ENCODE assay signal across 31 cellular contexts in genomic region chr22:29435236-29435635, GRCh38. TPM values are rescaled to one million over a fixed set of nuclear protein-coding genes. Genes with fewer than 3 reads are reported as not detected.
"Had no signal": no experiment of that assay in that cellular context is flagged by ENCODE, and none has a peak within 500 bp of the region (broad histone marks: within the 10 kb centered on the region; RNA-seq: fewer than 3 reads in every experiment).

No MANE protein-coding gene starts in this region.

- H3K4me3 Mint-ChIP-seq: naive thymus-derived CD8-positive, alpha-beta T cell; stimulated activated memory B cell treated with anti-CD40 and anti-IgM and Interleukin-4, amounts not matched to agents 10 μg/mL and 1 μg/mL and 100 μg/mL, for 72 hours; type B pancreatic cell had no signal

- H3K4me1 Mint-ChIP-seq: naive thymus-derived CD8-positive, alpha-beta T cell; stimulated activated memory B cell treated with anti-CD40 and anti-IgM and Interleukin-4, amounts not matched to agents 10 μg/mL and 1 μg/mL and 100 μg/mL, for 72 hours had no signal

- H3K27ac Mint-ChIP-seq: naive thymus-derived CD8-positive, alpha-beta T cell; stimulated activated memory B cell treated with anti-CD40 and anti-IgM and Interleukin-4, amounts not matched to agents 10 μg/mL and 1 μg/mL and 100 μg/mL, for 72 hours; type B pancreatic cell had no signal

- H3K4me3 ChIP-seq: dorsolateral prefrontal cortex, heart right ventricle, left ventricle myocardium inferior, lower lobe of right lung, ovary, psoas muscle, sigmoid colon, skin epidermis, spleen, testis, tibial artery had no signal

- DNase-seq: effector CD4-positive, alpha-beta T cell; foreskin keratinocyte; glutamatergic neuron; heart right ventricle; hippocampal formation; left cardiac atrium; left ventricle myocardium inferior; lower lobe of right lung; naive thymus-derived CD8-positive, alpha-beta T cell; occipital lobe; ovary; posterior cingulate gyrus; psoas muscle; right cardiac atrium; sigmoid colon; spleen; stimulated activated CD4-positive, alpha-beta T cell treated with anti-CD3 and anti-CD28 coated beads, Interleukin-4, amount 100 ng/mL, for 4 hours; stimulated activated naive CD8-positive, alpha-beta T cell treated with anti-CD3 and anti-CD28 coated beads, Interleukin-15, Interleukin-2, amounts not matched to agents 100 U/mL and 50 U/mL, for 24 hours; substantia nigra; testis had no signal

- H3K9me3 Mint-ChIP-seq: naive thymus-derived CD8-positive, alpha-beta T cell; stimulated activated memory B cell treated with anti-CD40 and anti-IgM and Interleukin-4, amounts not matched to agents 10 μg/mL and 1 μg/mL and 100 μg/mL, for 72 hours; type B pancreatic cell had no signal

- H3K36me3 Mint-ChIP-seq: stimulated activated memory B cell treated with anti-CD40 and anti-IgM and Interleukin-4, amounts not matched to agents 10 μg/mL and 1 μg/mL and 100 μg/mL, for 72 hours; type B pancreatic cell had no signal

RNA-seq across cellular contexts. Expression of gene RFPL1, which starts 3.1 kb away (rescaled TPM):
- total RNA-seq: foreskin keratinocyte; heart right ventricle; kidney epithelial cell; left cardiac atrium; left ventricle myocardium inferior; lower lobe of right lung; mesenteric fat pad; myocyte; naive thymus-derived CD8-positive, alpha-beta T cell; occipital lobe; ovary; psoas muscle; renal cortical epithelial cell; right cardiac atrium; sigmoid colon; urinary bladder had no signal
- polyA plus RNA-seq: foreskin keratinocyte, heart right ventricle, neural cell, ovary, psoas muscle, right cardiac atrium, sigmoid colon, urinary bladder had no signal
